ENCODE assay signal across 8 cellular contexts in genomic region chr11:47642099-47642855, GRCh38. TPM values are rescaled to one million over a fixed set of nuclear protein-coding genes. Genes with fewer than 3 reads are reported as not detected.
A peak's percentile ranks its signal among the peaks of the same experiment; 100 is the strongest.
DNase-seq lines count a peak whose midpoint lies in the region; ATAC-seq, FAIRE-seq and TF ChIP-seq lines count a peak whose summit lies in the region.

Gene MTCH2 (minus strand): TSS chr11:47642559. CDS start chr11:47642465, 94 bp downstream.

- DNase-seq in GM12892 (ENCODE audit: insufficient read length) (peak; percentile 88), NCI-H1436 treated with DMSO at 0.1 percent for 48 hours (lab: John Stamatoyannopoulos, UW) (peak; percentile 90), T-cell (peak; percentile 87 to 95 (median 92)), adrenal gland (peak; percentile 97 to 98 (median 97)), heart right ventricle (peak; percentile 96), posterior vena cava (ENCODE audit: low spot score) (peak; percentile 99), upper lobe of right lung (peak; percentile 97)

- H3K36me3 Mint-ChIP-seq in T-cell, result peaks cover 16% of the 10 kb centered on the region

- intact Hi-C loops in adrenal gland (cut with DNase I), result no loop called here
- intact Hi-C loops in heart right ventricle (cut with DNase I), result loop anchor here in 7 of 10 donors (1.0 to 10.0 kb wide), 8 partner anchors 73 to 213 kb away; partner anchors contain the start of genes AGBL2 (in 4 of the 7), NUP160 (in 4 of the 7) and FNBP4 (in 1 of the 7)
- intact Hi-C loops in posterior vena cava (cut with DNase I), result no loop called here
- intact Hi-C loops in upper lobe of right lung (cut with DNase I), result no loop called here

- WGBS in adrenal gland, 4 donors, result 0 to 1% (median 1%) methylated on average over 14 to 78 of the region's 78 CpGs
- WGBS in heart right ventricle, 2 donors, result 0 to 1% methylated on average over 68 to 78 of the region's 78 CpGs

- CTCF ChIA-PET in T-cell (lab: Charles Lee), result interaction anchor here in 1 of 2 donors (0.5 kb wide), 1 partner anchor 33 kb away, joined by 6 read pairs; no protein-coding TSS in a partner anchor

- H3K4me1 Mint-ChIP-seq in T-cell, result peaks cover 19 to 32% (median 28%) of the 10 kb centered on the region in 3 donors

- no peaks in the 10 kb centered on the region for H3K9me3 ChIP-seq in adrenal gland (replicated peaks in 1 of 3)
- H3K9me3 ChIP-seq in heart right ventricle, result no peaks in the 10 kb centered on the region
- no peaks in the 10 kb centered on the region for H3K9me3 ChIP-seq in upper lobe of right lung

- TF ChIP-seq POLR2A in GM12892 (IDR thresholded peaks at IDR 0.05; ENCODE audit: low read depth, low read length), result peak; percentile 95
- TF ChIP-seq POLR2A in adrenal gland (IDR thresholded peaks at IDR 0.05), result peak; percentile 76 to 86

- no peaks in the 10 kb centered on the region for H3K9me3 Mint-ChIP-seq in T-cell

- peaks cover 14 to 23% of the 10 kb centered on the region in 2 donors for H3K4me1 ChIP-seq in adrenal gland (replicated peaks in 1 of 2)
- H3K4me1 ChIP-seq in heart right ventricle, result peaks cover 2 to 23% (median 20%) of the 10 kb centered on the region in 9 donors
- peaks cover 14% of the 10 kb centered on the region for H3K4me1 ChIP-seq in upper lobe of right lung

- peak within 1 kb of the TSS; percentile 92 to 96 for H3K27ac Mint-ChIP-seq in T-cell

- peak; percentile 90 for ATAC-seq in HG02852 (IDR thresholded peaks at IDR 0.05; ENCODE audit: unreplicated experiment)
- ATAC-seq in T-cell (replicated peaks in 1 of 4), result peak; percentile 89 to 95 (median 91)
- peak; percentile 97 to 99 (median 98) for ATAC-seq in heart right ventricle
- ATAC-seq in upper lobe of right lung, result peak; percentile 99

- H3K36me3 ChIP-seq in adrenal gland (replicated peaks in 1 of 2), result peaks cover 0 to 5% of the 10 kb centered on the region in 2 donors
- H3K36me3 ChIP-seq in heart right ventricle, result peaks cover 0 to 27% (median 0%) of the 10 kb centered on the region in 9 donors
- peaks cover 15% of the 10 kb centered on the region for H3K36me3 ChIP-seq in upper lobe of right lung

- H3K4me3 ChIP-seq in adrenal gland (peak within 1 kb of the TSS; percentile 58 to 95 (median 92)), heart right ventricle (peak within 1 kb of the TSS; percentile 49 to 98 (median 79)), upper lobe of right lung (peak within 1 kb of the TSS; percentile 95)

- peak in 5 of 6 experiments; percentile 18 to 42 (median 25) for TF ChIP-seq CTCF in adrenal gland (IDR thresholded peaks at IDR 0.05)
- peak; percentile 10 to 68 (median 39) for TF ChIP-seq CTCF in heart right ventricle (IDR thresholded peaks at IDR 0.05)
- no peak for TF ChIP-seq CTCF in upper lobe of right lung (IDR thresholded peaks at IDR 0.05)

- H3K27ac ChIP-seq in adrenal gland, result peak within 1 kb of the TSS; percentile 92 to 98 (median 98)
- H3K27ac ChIP-seq in heart right ventricle, result peak within 1 kb of the TSS; percentile 64 to 97 (median 90)
- peak within 1 kb of the TSS; percentile 89 for H3K27ac ChIP-seq in upper lobe of right lung

- H3K27me3 ChIP-seq in adrenal gland, result no peaks in the 10 kb centered on the region
- H3K27me3 ChIP-seq in heart right ventricle, result no peaks in the 10 kb centered on the region
- H3K27me3 ChIP-seq in upper lobe of right lung, result no peaks in the 10 kb centered on the region

- H3K4me3 Mint-ChIP-seq in T-cell, result peak within 1 kb of the TSS; percentile 90 to 96 (median 92)

- POLR2A ChIA-PET in T-cell (lab: Charles Lee), result interaction anchor here in 1 of 2 donors (0.6 kb wide), 1 partner anchor 1795 kb away, joined by 6 read pairs; no protein-coding TSS in a partner anchor

- H3K27me3 Mint-ChIP-seq in T-cell, result no peaks in the 10 kb centered on the region

- FAIRE-seq in GM12892 (lab: Jason Lieb, UNC), result peak; percentile 97

RNA-seq across cellular contexts. Expression of gene MTCH2, which starts in this region (rescaled TPM):
- 125 TPM for polyA plus RNA-seq in GM12892 (2012; ENCODE audit: missing spikeins)
- total RNA-seq in T-cell (10 to 100 TPM; 20.4 to 32.1 (median 26.7) TPM), adrenal gland (100 to 1,000 TPM in 2 of 8 donors, 10 to 100 TPM in 6; 49.7 to 176 (median 89.6) TPM), heart right ventricle (100 to 1,000 TPM in 7 of 10 donors, 10 to 100 TPM in 3; 90.7 to 137 (median 104) TPM), posterior vena cava (10 to 100 TPM; 56.3 to 63.4 TPM), upper lobe of right lung (56.1 TPM)
- polyA plus RNA-seq in adrenal gland (10 to 100 TPM; 22.0 to 90.4 (median 31.5) TPM), heart right ventricle (100 to 1,000 TPM in 1 of 2 donors, 10 to 100 TPM in 1; 23.8 to 114 TPM)

Comparison
In these comparisons a context has a peak if more than half of its experiments do, and no peak if none do; other contexts are left out.
1. Peak in every context shown above with its lines: DNase-seq, ATAC-seq, H3K4me3 ChIP-seq and H3K27ac ChIP-seq.
2. intact Hi-C loops: an anchor here in heart right ventricle (1.0 to 10.0 kb wide); none called in adrenal gland, posterior vena cava and upper lobe of right lung.